10 cellular contexts compared by ENCODE assay signal in the genomic region with DNA sequence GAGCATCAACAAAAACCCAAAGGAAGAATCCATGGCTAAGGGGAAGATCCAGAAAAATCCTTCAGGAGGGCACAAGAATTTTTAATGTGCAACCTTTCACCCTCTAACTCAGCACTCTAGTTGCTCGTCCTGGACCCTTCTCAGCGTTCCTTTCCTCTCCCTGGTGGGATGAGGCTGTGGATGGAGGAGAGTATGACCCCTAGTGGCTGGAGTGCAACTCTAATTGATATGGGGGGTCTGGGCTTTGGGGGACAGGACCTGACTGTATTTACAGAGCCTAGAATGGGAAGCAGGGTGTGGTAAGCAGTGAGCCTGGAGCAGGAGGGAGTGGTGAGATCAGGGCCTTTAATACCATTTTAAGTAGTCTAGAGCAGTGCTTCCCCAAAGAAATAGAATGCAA.
A peak's percentile ranks its signal among the peaks of the same experiment; 100 is the strongest.
DNase-seq lines count a peak whose midpoint lies in the region; ATAC-seq and TF ChIP-seq lines count a peak whose summit lies in the region.
"Had no signal": no experiment of that assay in that cellular context is flagged by ENCODE, and none has a peak within 500 bp of the region (broad histone marks: within the 10 kb centered on the region; RNA-seq: fewer than 3 reads in every experiment).

No MANE protein-coding gene starts in this region.

- H3K4me3 ChIP-seq in astrocyte of the spinal cord (ENCODE audit: low read depth, low read length) (no peak overlapping the region), lower lobe of right lung (no peak overlapping the region), uterus (no peak overlapping the region)

- H3K27ac ChIP-seq in lower lobe of right lung (no peak overlapping the region), uterus (no peak overlapping the region)

- no TSS peak for BruUV-seq in Calu3 (replicated peaks; lab: Mats Ljungman, UMichigan)

- peak; percentile 63 for ATAC-seq in HG03354 (IDR thresholded peaks at IDR 0.05; ENCODE audit: poor library complexity, severe bottlenecking, unreplicated experiment)
- ATAC-seq in lower lobe of right lung = peak in 1 of 2 donors; percentile 47

- intact Hi-C loops in Calu3 (cut with micrococcal nuclease; ENCODE audit: unreplicated experiment) = no loop called here
- intact Hi-C loops in lower lobe of right lung (cut with DNase I) = no loop called here
- intact Hi-C loops in uterus (cut with DNase I; ENCODE audit: low total_unique reads) = no loop called here

- no peak for TF ChIP-seq POLR2A in uterus (IDR thresholded peaks at IDR 0.05)

- TF ChIP-seq CTCF in Calu3 (IDR thresholded peaks at IDR 0.05; ENCODE audit: unreplicated experiment) = peak; percentile 24
- TF ChIP-seq CTCF in astrocyte of the spinal cord (IDR thresholded peaks at IDR 0.05; ENCODE audit: low read depth, low read length) = peak; percentile 55
- TF ChIP-seq CTCF in lower lobe of right lung (IDR thresholded peaks at IDR 0.05) = peak; percentile 33
- TF ChIP-seq CTCF in uterus (IDR thresholded peaks at IDR 0.05) = peak in 2 of 4 experiments; percentile 5 to 15

- H3K36me3 ChIP-seq in lower lobe of right lung = no peaks in the 10 kb centered on the region
- no peaks in the 10 kb centered on the region for H3K36me3 ChIP-seq in uterus

- in situ Hi-C loops in astrocyte of the spinal cord (cut with HindIII; ENCODE audit: low sequenced_read_pairs) = no loop called here

- H3K4me1 ChIP-seq in lower lobe of right lung (peaks cover 9% of the 10 kb centered on the region), uterus (no peaks in the 10 kb centered on the region)

- H3K27me3 ChIP-seq in lower lobe of right lung (ENCODE audit: low read depth) (no peaks in the 10 kb centered on the region), uterus (no peaks in the 10 kb centered on the region)

- H3K4me3 Mint-ChIP-seq in Calu3 (ENCODE audit: low read depth, unreplicated experiment) = no peak overlapping the region

- no peaks in the 10 kb centered on the region for H3K9me3 Mint-ChIP-seq in Calu3 (ENCODE audit: low read depth, unreplicated experiment)

- DNase-seq in Calu3 (peak; percentile 15), astrocyte of the spinal cord (ENCODE audit: low read depth, low spot score) (no peak), lower lobe of right lung (no peak), hippocampal formation (lab: John Stamatoyannopoulos, UW) (no peak), uterus (no peak), NCI-H2029 treated with DMSO at 0.1 percent for 48 hours (lab: John Stamatoyannopoulos, UW) (no peak)
- no peak for DNase-seq in activated naive CD4-positive, alpha-beta T cell treated with anti-CD3 and anti-CD28 coated beads, Interleukin-2, amount 50 U/mL, for 16 hours
- DNase-seq: NCI-H446 treated with DMSO at 0.1 percent for 48 hours, small intestine had no signal

- H3K9me3 ChIP-seq in lower lobe of right lung (no peaks in the 10 kb centered on the region), uterus (no peaks in the 10 kb centered on the region)

- H3K27me3 Mint-ChIP-seq in Calu3 (ENCODE audit: unreplicated experiment) = peaks cover 28% of the 10 kb centered on the region

- no peaks in the 10 kb centered on the region for H3K36me3 Mint-ChIP-seq in Calu3 (ENCODE audit: insufficient read depth, unreplicated experiment)

- CTCF ChIA-PET in Calu3 (lab: Charles Lee) = no interaction called here

- no peaks in the 10 kb centered on the region for H3K4me1 Mint-ChIP-seq in Calu3 (ENCODE audit: low read depth, unreplicated experiment)

- no peak overlapping the region for H3K27ac Mint-ChIP-seq in Calu3 (ENCODE audit: unreplicated experiment)
